In the genomic region with DNA sequence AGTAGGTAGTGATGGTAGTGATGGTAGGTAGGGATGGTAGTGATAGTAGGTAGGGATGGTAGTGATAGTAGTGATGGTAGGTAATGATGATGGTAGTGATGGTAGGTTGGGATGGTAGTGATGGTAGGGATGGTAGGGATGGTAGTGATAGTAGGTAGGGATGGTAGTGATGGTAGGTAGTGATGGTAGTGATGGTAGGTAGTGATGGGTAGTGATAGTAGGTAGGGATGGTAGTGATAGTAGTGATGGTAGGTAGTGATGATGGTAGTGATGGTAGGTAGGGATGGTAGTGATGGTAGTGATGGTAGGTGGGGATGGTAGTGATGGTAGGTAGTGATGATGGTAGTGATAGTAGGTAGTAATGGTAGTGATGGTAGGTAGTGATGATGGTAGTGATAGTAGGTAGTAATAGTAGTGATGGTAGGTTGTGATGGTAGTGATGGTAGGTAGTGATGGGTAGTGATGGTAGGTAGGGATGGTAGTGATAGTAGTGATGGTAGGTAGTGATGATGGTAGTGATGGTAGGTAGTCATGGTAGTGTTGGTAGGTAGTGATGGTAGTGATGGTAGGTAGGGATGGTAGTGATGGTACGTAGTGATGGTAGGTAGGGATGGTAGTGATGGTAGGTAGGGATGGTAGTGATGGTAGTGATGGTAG, we compare ENCODE assay signal across 3 cellular contexts.
TF ChIP-seq lines count a peak whose summit lies in the region.
"Not testable (repeated sequence)": the region's sequence is repeated elsewhere in the genome, so short reads cannot be mapped to it uniquely, and the experiment has no call there.

No MANE protein-coding gene starts in this region.

TF ChIP-seq in HEK293, 187 proteins besides CTCF, POLR2A, EP300 and RAD21:
- 0 out of 2 replicates have a peak, but pooled peaks have one; percentile 13 for TF ChIP-seq ZNF670 (tag by site-specific recombination; IDR thresholded peaks at IDR 0.05; ENCODE audit: low read depth)
- TF ChIP-seq, protein P1, sequence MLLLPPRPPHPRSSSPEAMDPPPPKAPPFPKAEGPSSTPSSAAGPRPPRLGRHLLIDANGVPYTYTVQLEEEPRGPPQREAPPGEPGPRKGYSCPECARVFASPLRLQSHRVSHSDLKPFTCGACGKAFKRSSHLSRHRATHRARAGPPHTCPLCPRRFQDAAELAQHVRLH (tag by site-specific recombination; IDR thresholded peaks at IDR 0.05) = peak; percentile 93
- TF ChIP-seq, protein P2, sequence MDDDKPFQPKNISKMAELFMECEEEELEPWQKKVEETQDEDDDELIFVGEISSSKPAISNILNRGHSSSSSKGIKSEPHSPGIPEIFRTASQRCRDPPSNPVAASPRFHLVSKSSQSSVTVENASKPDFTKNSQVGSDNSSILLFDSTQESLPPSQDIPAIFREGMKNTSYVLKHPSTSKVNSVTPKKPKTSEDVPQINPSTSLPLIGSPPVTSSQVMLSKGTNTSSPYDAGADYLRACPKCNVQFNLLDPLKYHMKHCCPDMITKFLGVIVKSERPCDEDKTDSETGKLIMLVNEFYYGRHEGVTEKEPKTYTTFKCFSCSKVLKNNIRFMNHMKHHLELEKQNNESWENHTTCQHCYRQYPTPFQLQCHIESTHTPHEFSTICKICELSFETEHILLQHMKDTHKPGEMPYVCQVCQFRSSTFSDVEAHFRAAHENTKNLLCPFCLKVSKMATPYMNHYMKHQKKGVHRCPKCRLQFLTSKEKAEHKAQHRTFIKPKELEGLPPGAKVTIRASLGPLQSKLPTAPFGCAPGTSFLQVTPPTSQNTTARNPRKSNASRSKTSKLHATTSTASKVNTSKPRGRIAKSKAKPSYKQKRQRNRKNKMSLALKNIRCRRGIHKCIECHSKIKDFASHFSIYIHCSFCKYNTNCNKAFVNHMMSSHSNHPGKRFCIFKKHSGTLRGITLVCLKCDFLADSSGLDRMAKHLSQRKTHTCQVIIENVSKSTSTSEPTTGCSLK (tag by site-specific recombination; IDR thresholded peaks at IDR 0.05) = 0 out of 2 replicates have a peak, but pooled peaks have one; percentile 40

TF ChIP-seq in K562, 482 proteins besides CTCF, POLR2A, EP300 and RAD21:
- TF ChIP-seq EHMT2 (IDR thresholded peaks at IDR 0.05) (0 out of 2 replicates have a peak, but pooled peaks have one; percentile 34), LARP7 (IDR thresholded peaks at IDR 0.05) (0 out of 2 replicates have a peak, but pooled peaks have one; percentile 16), ELF4 (CRISPR knock-in tag; IDR thresholded peaks at IDR 0.05) (0 out of 2 replicates have a peak, but pooled peaks have one; percentile 56)
- TF ChIP-seq, protein P3, sequence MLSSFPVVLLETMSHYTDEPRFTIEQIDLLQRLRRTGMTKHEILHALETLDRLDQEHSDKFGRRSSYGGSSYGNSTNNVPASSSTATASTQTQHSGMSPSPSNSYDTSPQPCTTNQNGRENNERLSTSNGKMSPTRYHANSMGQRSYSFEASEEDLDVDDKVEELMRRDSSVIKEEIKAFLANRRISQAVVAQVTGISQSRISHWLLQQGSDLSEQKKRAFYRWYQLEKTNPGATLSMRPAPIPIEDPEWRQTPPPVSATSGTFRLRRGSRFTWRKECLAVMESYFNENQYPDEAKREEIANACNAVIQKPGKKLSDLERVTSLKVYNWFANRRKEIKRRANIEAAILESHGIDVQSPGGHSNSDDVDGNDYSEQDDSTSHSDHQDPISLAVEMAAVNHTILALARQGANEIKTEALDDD (IDR thresholded peaks at IDR 0.05) = peak; percentile 97

TF ChIP-seq in HepG2, 621 proteins besides CTCF, POLR2A, EP300 and RAD21:
- TF ChIP-seq FOXA1 (IDR thresholded peaks at IDR 0.05) = peak; percentile 6; the same call in 1 of the 2 replicates
- not testable (repeated sequence) for TF ChIP-seq FOXA1 (CRISPR knock-in tag; IDR thresholded peaks at IDR 0.05)
